In the genomic region with DNA sequence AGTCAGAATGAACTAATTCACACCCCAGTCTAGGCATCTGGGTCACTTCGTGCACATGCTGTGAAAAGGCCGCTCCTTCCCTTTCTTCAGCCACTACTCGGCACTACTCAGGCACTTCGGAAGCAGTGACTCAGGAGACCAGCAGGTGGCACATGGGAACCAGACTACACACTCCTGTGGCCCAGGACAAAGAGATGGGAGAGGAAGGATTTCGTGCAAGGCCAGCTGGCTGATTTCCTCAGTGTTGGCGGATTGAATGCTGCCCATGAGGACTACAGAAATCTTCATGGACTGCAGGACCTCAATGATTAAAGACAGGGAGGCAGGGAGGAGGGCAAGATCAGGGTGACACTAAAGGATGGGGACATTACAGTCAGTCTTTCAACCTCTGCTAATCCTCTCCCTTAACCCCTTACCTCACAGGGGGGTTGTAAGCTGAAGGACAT, we compare ENCODE assay signal across 1 cellular context.
TF ChIP-seq lines count a peak whose summit lies in the region.

No MANE protein-coding gene starts in this region.

TF ChIP-seq in Ishikawa, 13 proteins besides CTCF, POLR2A, EP300 and RAD21 (continued from another document):
- TF ChIP-seq YY1 (IDR thresholded peaks at IDR 0.05; ENCODE audit: low read depth): no peak
- TF ChIP-seq, protein P1, sequence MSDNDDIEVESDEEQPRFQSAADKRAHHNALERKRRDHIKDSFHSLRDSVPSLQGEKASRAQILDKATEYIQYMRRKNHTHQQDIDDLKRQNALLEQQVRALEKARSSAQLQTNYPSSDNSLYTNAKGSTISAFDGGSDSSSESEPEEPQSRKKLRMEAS (IDR thresholded peaks at IDR 0.05): 0 out of 2 replicates have a peak, but pooled peaks have one; percentile 17
- no peak for TF ChIP-seq EGR1 (IDR thresholded peaks at IDR 0.05)
- TF ChIP-seq, protein P2, sequence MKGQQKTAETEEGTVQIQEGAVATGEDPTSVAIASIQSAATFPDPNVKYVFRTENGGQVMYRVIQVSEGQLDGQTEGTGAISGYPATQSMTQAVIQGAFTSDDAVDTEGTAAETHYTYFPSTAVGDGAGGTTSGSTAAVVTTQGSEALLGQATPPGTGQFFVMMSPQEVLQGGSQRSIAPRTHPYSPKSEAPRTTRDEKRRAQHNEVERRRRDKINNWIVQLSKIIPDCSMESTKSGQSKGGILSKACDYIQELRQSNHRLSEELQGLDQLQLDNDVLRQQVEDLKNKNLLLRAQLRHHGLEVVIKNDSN (IDR thresholded peaks at IDR 0.05): no peak
TF ChIP-seq in Ishikawa: peak in this region for 1.
